Comparison of ENCODE assay signal across 14 cellular contexts in genomic region chrY:10627116-10627515, GRCh38.
DNase-seq lines count a peak whose midpoint lies in the region; ATAC-seq, FAIRE-seq and TF ChIP-seq lines count a peak whose summit lies in the region.
"Had no signal": no experiment of that assay in that cellular context is flagged by ENCODE, and none has a peak within 500 bp of the region (broad histone marks: within the 10 kb centered on the region; RNA-seq: fewer than 3 reads in every experiment).

No MANE protein-coding gene starts in this region.

- H3K4me1 ChIP-seq in heart right ventricle = no peaks in the 10 kb centered on the region

- FAIRE-seq in GM19239 (lab: Jason Lieb, UNC) = no peak

- no peaks in the 10 kb centered on the region for H3K4me1 Mint-ChIP-seq in activated CD8-positive, alpha-beta memory T cell treated with anti-CD3 and anti-CD28 coated beads, Interleukin-2, amount 10 ng/mL, durations not matched to agents 7 days and 5 days

- no peaks in the 10 kb centered on the region for H3K27me3 Mint-ChIP-seq in activated CD8-positive, alpha-beta memory T cell treated with anti-CD3 and anti-CD28 coated beads, Interleukin-2, amount 10 ng/mL, durations not matched to agents 7 days and 5 days
- H3K27me3 Mint-ChIP-seq: activated CD8-positive, alpha-beta T cell treated with anti-CD3 and anti-CD28 coated beads for 36 hours had no signal

- H3K36me3 Mint-ChIP-seq in activated CD8-positive, alpha-beta memory T cell treated with anti-CD3 and anti-CD28 coated beads, Interleukin-2, amount 10 ng/mL, durations not matched to agents 7 days and 5 days = peaks cover 10% of the 10 kb centered on the region

- TF ChIP-seq CTCF in cardiac fibroblast (IDR thresholded peaks at IDR 0.05; ENCODE audit: low read depth, low read length) (no peak), heart right ventricle (IDR thresholded peaks at IDR 0.05) (no peak)

- no peaks in the 10 kb centered on the region for H3K27me3 ChIP-seq in heart right ventricle

- peak; percentile 55 for DNase-seq in ACHN
- peak; percentile 79 for DNase-seq in Jurkat, Clone E6-1 (ENCODE audit: low read depth, low spot score)
- peak; percentile 79 to 82 for DNase-seq in cardiac fibroblast (ENCODE audit: low read depth in 2 of 2)
- DNase-seq in iPS DF 4.7 (ENCODE audit: extremely low read depth, low spot score) = peak; percentile 95
- no peak for DNase-seq in activated CD8-positive, alpha-beta memory T cell treated with anti-CD3 and anti-CD28 coated beads, Interleukin-2, amount 10 ng/mL, durations not matched to agents 7 days and 5 days
- DNase-seq in heart right ventricle = no peak
- no peak for DNase-seq in GM19239 (ENCODE audit: insufficient read length, low spot score)
- DNase-seq: activated CD8-positive, alpha-beta T cell treated with anti-CD3 and anti-CD28 coated beads for 36 hours; AML-193; amniotic stem cell; KG1; NCI-H524 treated with DMSO at 0.1 percent for 48 hours; stimulated activated naive CD4-positive, alpha-beta T cell had no signal

- H3K9me3 ChIP-seq in heart right ventricle = peaks cover 0 to 4% (median 0%) of the 10 kb centered on the region in 11 donors

- H3K27ac Mint-ChIP-seq in activated CD8-positive, alpha-beta memory T cell treated with anti-CD3 and anti-CD28 coated beads, Interleukin-2, amount 10 ng/mL, durations not matched to agents 7 days and 5 days = no peak overlapping the region
- H3K27ac Mint-ChIP-seq: activated CD8-positive, alpha-beta T cell treated with anti-CD3 and anti-CD28 coated beads for 36 hours had no signal

- CTCF ChIA-PET in activated CD8-positive, alpha-beta memory T cell treated with anti-CD3 and anti-CD28 coated beads, Interleukin-2, amount 10 ng/mL, durations not matched to agents 7 days and 5 days (lab: Charles Lee) = no interaction called here

- intact Hi-C loops in heart right ventricle (cut with DNase I) = no loop called here

- peaks cover 7% of the 10 kb centered on the region for H3K9me3 Mint-ChIP-seq in activated CD8-positive, alpha-beta memory T cell treated with anti-CD3 and anti-CD28 coated beads, Interleukin-2, amount 10 ng/mL, durations not matched to agents 7 days and 5 days (ENCODE audit: low read depth)

- 51 to 54% methylated on average over 3 of the region's 3 CpGs for WGBS in heart right ventricle, 2 donors

- H3K27ac ChIP-seq in heart right ventricle = no peak overlapping the region

- ATAC-seq in activated CD8-positive, alpha-beta memory T cell treated with anti-CD3 and anti-CD28 coated beads, Interleukin-2, amount 10 ng/mL, durations not matched to agents 7 days and 5 days = no peak
- ATAC-seq in heart right ventricle (no peak), HG02763 (IDR thresholded peaks at IDR 0.05; ENCODE audit: unreplicated experiment) (no peak)
- ATAC-seq: activated CD8-positive, alpha-beta T cell treated with anti-CD3 and anti-CD28 coated beads for 36 hours had no signal

- in situ Hi-C loops in ACHN (cut with HindIII; ENCODE audit: low pct_ligation_motif_present, low pct_unique_long_range_greater_than_20kb, low sequenced_read_pairs) = no loop called here

- no peak overlapping the region for H3K4me3 Mint-ChIP-seq in activated CD8-positive, alpha-beta memory T cell treated with anti-CD3 and anti-CD28 coated beads, Interleukin-2, amount 10 ng/mL, durations not matched to agents 7 days and 5 days
- H3K4me3 Mint-ChIP-seq: activated CD8-positive, alpha-beta T cell treated with anti-CD3 and anti-CD28 coated beads for 36 hours had no signal

- H3K36me3 ChIP-seq in heart right ventricle = no peaks in the 10 kb centered on the region

- H3K4me3 ChIP-seq in Jurkat, Clone E6-1 (ENCODE audit: low read length) = no peak overlapping the region
- H3K4me3 ChIP-seq in cardiac fibroblast (replicated peaks in 1 of 2; ENCODE audit: low read depth in 2 of 2, low read length in 2 of 2) (no peak overlapping the region), heart right ventricle (no peak overlapping the region)

Comparison
In these comparisons a context has a peak if more than half of its experiments do, and no peak if none do; other contexts are left out.
1. DNase-seq: peak in ACHN (single experiment), Jurkat, Clone E6-1 (single experiment), cardiac fibroblast (2 of 2) and iPS DF 4.7 (single experiment); none in activated CD8-positive, alpha-beta memory T cell treated with anti-CD3 and anti-CD28 coated beads, Interleukin-2, amount 10 ng/mL, durations not matched to agents 7 days and 5 days (single experiment), heart right ventricle (0 of 2) and GM19239 (single experiment).